Comparison of ENCODE assay signal across 1 cellular context in the genomic region with DNA sequence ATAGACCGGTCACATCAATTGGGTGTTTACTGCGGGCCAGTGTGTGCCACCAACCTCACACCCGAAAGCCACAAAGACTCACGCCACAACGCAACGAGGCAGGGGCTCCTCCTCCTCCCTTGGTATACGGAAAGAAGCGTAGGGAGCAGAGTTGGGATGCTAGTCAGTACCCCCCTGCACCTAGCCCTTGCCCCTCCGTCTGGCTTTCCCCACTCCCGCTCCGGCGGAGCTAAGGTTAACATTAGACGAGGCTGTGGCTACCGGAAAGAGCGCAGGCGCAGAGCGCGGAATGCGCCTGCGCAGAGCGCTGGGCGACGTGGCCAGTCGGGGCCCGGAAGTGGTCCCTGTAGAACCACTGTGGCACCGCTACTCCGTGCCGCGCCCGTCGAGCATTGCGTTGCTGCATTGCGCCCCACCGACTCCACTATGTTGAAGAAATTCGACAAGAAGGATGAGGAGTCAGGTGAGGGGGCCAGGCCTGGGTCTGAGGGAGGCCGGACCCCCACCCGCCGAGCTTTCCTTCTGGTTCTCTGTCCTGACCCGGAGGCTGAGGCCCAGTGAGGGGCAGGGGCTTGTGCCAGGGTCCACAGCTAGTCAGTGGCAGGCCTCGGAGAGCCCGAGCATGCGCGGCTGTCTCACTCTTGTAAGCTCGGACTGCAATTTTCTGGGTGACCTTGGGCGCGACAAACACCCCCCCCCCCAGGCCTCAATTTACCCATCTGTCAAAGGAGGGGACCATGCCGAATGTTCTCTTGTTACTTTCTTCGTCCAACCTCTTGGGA.
TF ChIP-seq lines count a peak whose summit lies in the region.

Gene COPG1, plus strand, starts transcription at position 323 of the 782 bp plus-strand sequence. Its CDS starts 104 bp downstream, at position 427.

TF ChIP-seq in K562, 482 proteins besides CTCF, POLR2A, EP300 and RAD21 (continued from another document):
- no peak for TF ChIP-seq PBX2 (CRISPR knock-in tag; IDR thresholded peaks at IDR 0.05; ENCODE audit: low read depth)
- no peak for TF ChIP-seq PBX2 (tag; conservative IDR thresholded peaks at IDR 0.05; ENCODE audit: low read depth)
